Comparison of ENCODE assay signal across 18 cellular contexts in genomic region chr19:35295453-35295791, GRCh38. TPM values are rescaled to one million over a fixed set of nuclear protein-coding genes. Genes with fewer than 3 reads are reported as not detected.
DNase-seq lines count a peak whose midpoint lies in the region; ATAC-seq, FAIRE-seq and TF ChIP-seq lines count a peak whose summit lies in the region.
"Had no signal": no experiment of that assay in that cellular context is flagged by ENCODE, and none has a peak within 500 bp of the region (broad histone marks: within the 10 kb centered on the region; RNA-seq: fewer than 3 reads in every experiment).

No MANE protein-coding gene starts in this region.

- H3K9me3 Mint-ChIP-seq in CD14-positive monocyte (peaks cover 0 to 2% (median 0%) of the 10 kb centered on the region in 7 donors), activated B cell treated with CpG ODN at 0.5 μM for 24 hours (no peaks in the 10 kb centered on the region), naive B cell (no peaks in the 10 kb centered on the region)

- CTCF ChIA-PET in activated B cell treated with CpG ODN at 0.5 μM for 24 hours (lab: Charles Lee), result interaction anchor here (0.9 to 1.3 kb wide), 2 partner anchors 26 to 35 kb away, joined by 3 to 4 read pairs; partner anchors contain the start of gene USF2

- H3K36me3 Mint-ChIP-seq in CD14-positive monocyte (no peaks in the 10 kb centered on the region), activated B cell treated with CpG ODN at 0.5 μM for 24 hours (ENCODE audit: low read depth) (no peaks in the 10 kb centered on the region), naive B cell (no peaks in the 10 kb centered on the region)

- no peak for TF ChIP-seq POLR2A in GM12892 (IDR thresholded peaks at IDR 0.05; ENCODE audit: low read depth, low read length)

- H3K27me3 Mint-ChIP-seq in CD14-positive monocyte (ENCODE audit: low read depth in 3 of 3) (peaks cover 10 to 15% (median 14%) of the 10 kb centered on the region in 3 donors), activated B cell treated with CpG ODN at 0.5 μM for 24 hours (no peaks in the 10 kb centered on the region), naive B cell (no peaks in the 10 kb centered on the region)

- ATAC-seq in activated B cell treated with CpG ODN at 0.5 μM for 24 hours (ENCODE audit: low read depth) (no peak), naive B cell (ENCODE audit: low read depth in 2 of 2) (no peak), left cardiac atrium (no peak), GM19035 (IDR thresholded peaks at IDR 0.05; ENCODE audit: unreplicated experiment) (no peak)

- peak overlapping the region; percentile 25 to 58 for H3K4me3 Mint-ChIP-seq in CD14-positive monocyte
- H3K4me3 Mint-ChIP-seq in activated B cell treated with CpG ODN at 0.5 μM for 24 hours, result peak overlapping the region; percentile 12
- H3K4me3 Mint-ChIP-seq in naive B cell, result peak overlapping the region in 7 of 8 donors; percentile 23 to 81 (median 55)

- H3K27ac Mint-ChIP-seq in CD14-positive monocyte (peak overlapping the region in 1 of 7 donors; percentile 32), activated B cell treated with CpG ODN at 0.5 μM for 24 hours (no peak overlapping the region), naive B cell (peak overlapping the region in 4 of 6 donors; percentile 4 to 80 (median 42))

- intact Hi-C loops in CD14-positive monocyte (cut with micrococcal nuclease), result no loop called here
- intact Hi-C loops in activated B cell treated with CpG ODN at 0.5 μM for 24 hours (cut with micrococcal nuclease), result loop anchor here (2.0 to 5.0 kb wide), 2 partner anchors 15 to 37 kb away; no protein-coding TSS in a partner anchor
- intact Hi-C loops in left cardiac atrium (cut with DNase I), result no loop called here

- DNase-seq in CD14-positive monocyte (ENCODE audit: low spot score) (no peak), GM12892 (ENCODE audit: insufficient read length) (no peak), activated B cell treated with CpG ODN at 0.5 μM for 24 hours (no peak), naive B cell (no peak), left cardiac atrium (no peak), DMS79 treated with DMSO at 0.1 percent for 48 hours (lab: John Stamatoyannopoulos, UW) (no peak)
- DNase-seq: IMR-90, NCI-H1048, NCI-H146, NCI-H2107, NCI-H345, NCI-H69, PC-9 had no signal

- TF ChIP-seq CTCF in CD14-positive monocyte (IDR thresholded peaks at IDR 0.05) (no peak), activated B cell treated with CpG ODN at 0.5 μM for 24 hours (IDR thresholded peaks at IDR 0.05) (no peak)

- POLR2A ChIA-PET in activated B cell treated with CpG ODN at 0.5 μM for 24 hours (lab: Charles Lee), result interaction anchor here (0.8 to 3.8 kb wide), 11 partner anchors 10 to 141 kb away, joined by 3 to 44 read pairs (median 7); partner anchors contain the start of genes CD22, FFAR1, FXYD5 and USF2

- peaks cover 13% of the 10 kb centered on the region for H3K4me1 Mint-ChIP-seq in CD14-positive monocyte
- peaks cover 24% of the 10 kb centered on the region for H3K4me1 Mint-ChIP-seq in activated B cell treated with CpG ODN at 0.5 μM for 24 hours
- peaks cover 22 to 40% (median 28%) of the 10 kb centered on the region in 3 donors for H3K4me1 Mint-ChIP-seq in naive B cell

- FAIRE-seq in GM12892 (lab: Jason Lieb, UNC), result peak; percentile 5
- FAIRE-seq: G401.6, H54 had no signal

RNA-seq across cellular contexts. Expression of gene MAG, which starts 3.5 kb away (rescaled TPM):
- polyA plus RNA-seq in CD14-positive monocyte (not detected), naive B cell (ENCODE audit: low read depth in 6 of 6) (under 1 TPM in 4 of 6 donors, not detected in 2; 0.12 to 0.41 (median 0.29) TPM)
- not detected for polyA plus RNA-seq in GM12892 (2012; ENCODE audit: missing spikeins)
- total RNA-seq in activated B cell treated with CpG ODN at 0.5 μM for 24 hours (0.22 and 0.31 TPM in 2 replicates), left cardiac atrium (not detected)
- total RNA-seq: IMR-90 had no signal
- polyA plus RNA-seq: AG04450, BJ, IMR-90 had no signal

RNA-seq across cellular contexts. Expression of gene HAMP, which starts 13.1 kb away (rescaled TPM):
- polyA plus RNA-seq in CD14-positive monocyte (not detected), naive B cell (ENCODE audit: low read depth in 6 of 6) (under 1 TPM in 1 of 6 donors, not detected in 5; 0.12 TPM)
- polyA plus RNA-seq in GM12892 (2012; ENCODE audit: missing spikeins), result not detected
- total RNA-seq in activated B cell treated with CpG ODN at 0.5 μM for 24 hours (1.3 and 2.2 TPM in 2 replicates), left cardiac atrium (1 to 10 TPM in 1 of 2 donors, under 1 TPM in 1; 0.41 to 7.6 TPM)
- polyA plus RNA-seq: AG04450, BJ, IMR-90 had no signal

RNA-seq across cellular contexts. Expression of gene USF2, which starts 26.7 kb away (rescaled TPM):
- 1 to 10 TPM; 2.7 to 5.0 TPM for polyA plus RNA-seq in CD14-positive monocyte
- 122 TPM for polyA plus RNA-seq in GM12892 (2012; ENCODE audit: missing spikeins)
- total RNA-seq in activated B cell treated with CpG ODN at 0.5 μM for 24 hours, result 233 and 236 TPM in 2 replicates
- polyA plus RNA-seq in naive B cell (ENCODE audit: low read depth in 6 of 6), result 10 to 100 TPM in 4 of 6 donors, 1 to 10 TPM in 2; 1.9 to 15.5 (median 10.4) TPM
- total RNA-seq in left cardiac atrium, result 100 to 1,000 TPM; 130 to 147 TPM

RNA-seq across cellular contexts. Expression of gene CD22, which starts 33.6 kb away (rescaled TPM):
- polyA plus RNA-seq in CD14-positive monocyte (under 1 TPM; 0.24 to 0.88 TPM), naive B cell (ENCODE audit: low read depth in 6 of 6) (100 to 1,000 TPM; 364 to 971 (median 552) TPM)
- 225 TPM for polyA plus RNA-seq in GM12892 (2012; ENCODE audit: missing spikeins)
- total RNA-seq in activated B cell treated with CpG ODN at 0.5 μM for 24 hours (920 and 1,096 TPM in 2 replicates), left cardiac atrium (under 1 TPM; 0.39 to 0.56 TPM)
- polyA plus RNA-seq: AG04450, BJ had no signal

RNA-seq across cellular contexts. Expression of gene LSR, which starts 46.6 kb away (rescaled TPM):
- polyA plus RNA-seq in CD14-positive monocyte, result under 1 TPM in 1 of 2 donors, not detected in 1; 0.17 TPM
- polyA plus RNA-seq in GM12892 (2012; ENCODE audit: missing spikeins), result 12.7 TPM
- total RNA-seq in activated B cell treated with CpG ODN at 0.5 μM for 24 hours, result 16.4 and 18.0 TPM in 2 replicates
- polyA plus RNA-seq in naive B cell (ENCODE audit: low read depth in 6 of 6), result 10 to 100 TPM; 11.7 to 46.3 (median 34.8) TPM
- total RNA-seq in left cardiac atrium, result 1 to 10 TPM; 7.5 to 7.6 TPM
